20 cellular contexts compared by ENCODE assay signal in genomic region chr15:81317642-81318017, GRCh38. TPM values are rescaled to one million over a fixed set of nuclear protein-coding genes. Genes with fewer than 3 reads are reported as not detected.
DNase-seq lines count a peak whose midpoint lies in the region; ATAC-seq, FAIRE-seq and TF ChIP-seq lines count a peak whose summit lies in the region.
"Had no signal": no experiment of that assay in that cellular context is flagged by ENCODE, and none has a peak within 500 bp of the region (broad histone marks: within the 10 kb centered on the region; RNA-seq: fewer than 3 reads in every experiment).

No MANE protein-coding gene starts in this region.

- H3K4me3 ChIP-seq in liver (ENCODE audit: low read depth in 1 of 3, low read length in 3 of 3) = no peak overlapping the region
- H3K4me3 ChIP-seq in HepG2 (replicated peaks in 1 of 3; ENCODE audit: insufficient read depth in 1 of 3, low read depth in 2 of 3, low read length in 3 of 3) = no peak overlapping the region
- peak overlapping the region; percentile 54 for H3K4me3 ChIP-seq in OCI-LY7 (ENCODE audit: low read depth, low read length, poor library complexity, severe bottlenecking)
- H3K4me3 ChIP-seq in right lobe of liver = no peak overlapping the region
- H3K4me3 ChIP-seq: GM23248, K562 had no signal

- CTCF ChIA-PET in HepG2 (lab: Yijun Ruan, JAX; ENCODE audit: low intra/inter-chr PET ratio, low total read pairs) = no interaction called here
- CTCF ChIA-PET in OCI-LY7 (lab: Charles Lee; ENCODE audit: unreplicated experiment) = interaction anchor here (1.0 to 1.4 kb wide), 3 partner anchors 10 to 22 kb away, joined by 3 read pairs; no protein-coding TSS in a partner anchor

- DNase-seq in HepG2 (ENCODE audit: low spot score) (no peak), OCI-LY7 (ENCODE audit: low spot score) (no peak), right lobe of liver (no peak), NCI-H2171 (lab: John Stamatoyannopoulos, UW) (no peak), CD1c-positive myeloid dendritic cell (ENCODE audit: extremely low spot score) (no peak)
- DNase-seq: AML-193, DMS153, GM23248, NCI-H1048, NCI-H146, NCI-H226, NCI-H526 treated with DMSO at 0.1 percent for 48 hours, SHP77 had no signal

- TF ChIP-seq RAD21 in liver (IDR thresholded peaks at IDR 0.05) (no peak), HepG2 (CRISPR knock-in tag; IDR thresholded peaks at IDR 0.05) (no peak)

- POLR2A ChIA-PET in HepG2 (lab: Yijun Ruan, JAX) (no interaction called here), OCI-LY7 (lab: Charles Lee) (interaction anchor here (1.0 to 1.3 kb wide), 3 partner anchors 16 to 25 kb away, joined by 3 to 6 read pairs (median 4); no protein-coding TSS in a partner anchor)

- H3K9me2 ChIP-seq in OCI-LY7 (ENCODE audit: insufficient read depth, low read length) = no peaks in the 10 kb centered on the region

- H3K27ac ChIP-seq in liver (ENCODE audit: low read depth in 1 of 2, low read length in 2 of 2) (no peak overlapping the region), HepG2 (ENCODE audit: extremely low read length, insufficient read depth, low read length) (no peak overlapping the region), OCI-LY7 (ENCODE audit: low read depth, low read length, poor library complexity, severe bottlenecking) (peak overlapping the region; percentile 92), right lobe of liver (peak overlapping the region in 2 of 3 donors; percentile 21 to 24)
- H3K27ac ChIP-seq: GM23248 had no signal

- no peak for TF ChIP-seq EP300 in HepG2 (IDR thresholded peaks at IDR 0.05; ENCODE audit: low read depth in 2 of 2, low read length in 2 of 2)
- TF ChIP-seq EP300 in HepG2 (CRISPR knock-in tag; IDR thresholded peaks at IDR 0.05; ENCODE audit: borderline replicate concordance) = no peak

- in situ Hi-C loops in HepG2 (cut with HindIII; ENCODE audit: extremely low pct_ligation_motif_present, low pct_unique_long_range_greater_than_20kb) = no loop called here

- H3K4me1 ChIP-seq in liver (ENCODE audit: control insufficient read depth in 4 of 4, insufficient read depth in 4 of 4, low read length in 3 of 4) (peaks cover 2 to 27% (median 22%) of the 10 kb centered on the region in 4 donors), HepG2 (ENCODE audit: insufficient read depth, low read length) (peaks cover 6% of the 10 kb centered on the region), OCI-LY7 (ENCODE audit: insufficient read depth, low read length, poor library complexity, severe bottlenecking) (peaks cover 66% of the 10 kb centered on the region), right lobe of liver (peaks cover 0 to 30% (median 14%) of the 10 kb centered on the region in 4 donors)

- 48% methylated on average over 6 of the region's 6 CpGs for WGBS in liver
- WGBS in HepG2 (ENCODE audit: low lambda C conversion rate) = 93% methylated on average over 5 of the region's 6 CpGs
- WGBS in right lobe of liver (ENCODE audit: insufficient coverage, low coverage, low lambda C conversion rate, missing lambda C conversion rate) = 27% methylated on average over 3 of the region's 6 CpGs

- H3K4me2 ChIP-seq in HepG2 (ENCODE audit: low read depth, low read length) = no peak overlapping the region
- H3K4me2 ChIP-seq in OCI-LY7 (ENCODE audit: low read length) = peak overlapping the region; percentile 83

- no TSS peak for BruUV-seq in HepG2 (replicated peaks; lab: Mats Ljungman, UMichigan)
- BruUV-seq in OCI-LY7 (replicated peaks; lab: Mats Ljungman, UMichigan) = no TSS peak

- no peaks in the 10 kb centered on the region for H3K9me3 ChIP-seq in liver (ENCODE audit: control insufficient read depth in 4 of 4, low read length in 3 of 4)
- no peaks in the 10 kb centered on the region for H3K9me3 ChIP-seq in HepG2 (ENCODE audit: low read length)
- no peaks in the 10 kb centered on the region for H3K9me3 ChIP-seq in OCI-LY7 (ENCODE audit: low read length)
- H3K9me3 ChIP-seq in right lobe of liver = no peaks in the 10 kb centered on the region

- ATAC-seq in HepG2 (no peak), right lobe of liver (peak; percentile 28 to 72 (median 60)), GM21381 (IDR thresholded peaks at IDR 0.05; ENCODE audit: unreplicated experiment) (no peak), GM21447 (IDR thresholded peaks at IDR 0.05; ENCODE audit: unreplicated experiment) (no peak)
- ATAC-seq: K562, SK-N-SH treated with all-trans-retinoic acid at 6 μM for 48 hours had no signal

- H4K20me1 ChIP-seq in HepG2 (ENCODE audit: insufficient read depth, low read length) (no peaks in the 10 kb centered on the region), OCI-LY7 (ENCODE audit: insufficient read depth, low read length) (0 out of 2 replicates have a peak, but pooled peaks cover 3% of the 10 kb centered on the region)

- TF ChIP-seq CTCF in liver (IDR thresholded peaks at IDR 0.05; ENCODE audit: low read depth, low read length, missing input control) (no peak), HepG2 (CRISPR knock-in tag; IDR thresholded peaks at IDR 0.05) (no peak), OCI-LY7 (conservative IDR thresholded peaks at IDR 0.05; ENCODE audit: low read length) (no peak), right lobe of liver (IDR thresholded peaks at IDR 0.05) (no peak)

- H3K79me2 ChIP-seq in HepG2 (ENCODE audit: insufficient read depth, low read length) = no peaks in the 10 kb centered on the region
- H3K79me2 ChIP-seq in OCI-LY7 (ENCODE audit: insufficient read depth, low read depth, low read length) = no peaks in the 10 kb centered on the region

- FAIRE-seq in HepG2 (lab: Jason Lieb, UNC) = no peak
- FAIRE-seq: GM12891, HTR-8/SVneo, K562 had no signal

- H3K27me3 ChIP-seq in liver (ENCODE audit: control insufficient read depth in 4 of 4, insufficient read depth in 4 of 4, low read length in 3 of 4) (no peaks in the 10 kb centered on the region), HepG2 (ENCODE audit: control insufficient read depth in 1 of 2, insufficient read depth in 2 of 2, low read length in 2 of 2) (no peaks in the 10 kb centered on the region), right lobe of liver (no peaks in the 10 kb centered on the region)

- intact Hi-C loops in HepG2 (cut with micrococcal nuclease; ENCODE audit: unreplicated experiment) (no loop called here), OCI-LY7 (cut with micrococcal nuclease; ENCODE audit: unreplicated experiment) (loop anchor here (1.0 to 2.0 kb wide), 2 partner anchors 20 to 25 kb away; no protein-coding TSS in a partner anchor), right lobe of liver (cut with DNase I) (no loop called here)

- no peak overlapping the region for H3K9ac ChIP-seq in liver (ENCODE audit: low read depth in 1 of 2, low read length in 2 of 2)
- H3K9ac ChIP-seq in HepG2 (ENCODE audit: insufficient read depth, low read depth, low read length) = no peak overlapping the region
- H3K9ac ChIP-seq: GM23248 had no signal

- H2AFZ ChIP-seq in HepG2 (ENCODE audit: low read length) (no peak overlapping the region), OCI-LY7 (ENCODE audit: low read length) (no peak overlapping the region)
- H2AFZ ChIP-seq: GM23248 had no signal

- TF ChIP-seq POLR2A in HepG2 (IDR thresholded peaks at IDR 0.05; ENCODE audit: insufficient read depth in 1 of 2, low read depth in 2 of 2, low read length in 2 of 2) = no peak
- no peak for TF ChIP-seq POLR2A in right lobe of liver (IDR thresholded peaks at IDR 0.05)

- peaks cover 10 to 64% (median 47%) of the 10 kb centered on the region in 4 donors for H3K36me3 ChIP-seq in liver (ENCODE audit: control insufficient read depth in 4 of 4, insufficient read depth in 3 of 4, low read depth in 1 of 4, low read length in 3 of 4)
- peaks cover 0 to 14% of the 10 kb centered on the region in 2 experiments; a peak in 3 of 5 replicates for H3K36me3 ChIP-seq in HepG2 (replicated peaks in 1 of 2; ENCODE audit: control insufficient read depth in 1 of 2, insufficient read depth in 2 of 2, low read length in 2 of 2)
- peaks cover 64% of the 10 kb centered on the region for H3K36me3 ChIP-seq in OCI-LY7 (ENCODE audit: insufficient read depth, low read length)
- peaks cover 0 to 88% (median 30%) of the 10 kb centered on the region in 4 donors for H3K36me3 ChIP-seq in right lobe of liver

RNA-seq across cellular contexts. Expression of gene STARD5, which starts 6.3 kb away (rescaled TPM):
- total RNA-seq in liver (10 to 100 TPM in 1 of 2 donors, 1 to 10 TPM in 1; 1.1 to 45.3 TPM), HepG2 (2016; rRNA removed; fragmentation: Illumina TruSeq; extraction: Trizol) (1.6 and 3.1 TPM in 2 replicates), OCI-LY7 (2022) (6.5 and 8.3 TPM in 2 replicates), right lobe of liver (10 to 100 TPM; 16.4 to 49.9 (median 19.7) TPM)
- polyA plus RNA-seq in liver (10 to 100 TPM; 26.1 to 47.0 TPM), HepG2 (2011; rRNA removed) (3.5 TPM in 2 replicates)
- total RNA-seq in HepG2 (2016; cell fraction: cytosol; rRNA removed; fragmentation: Illumina TruSeq; extraction: Trizol; ENCODE audit: low read depth) = 1.0 and 1.6 TPM in 2 replicates
- 0.79 and 2.3 TPM in 2 replicates for total RNA-seq in HepG2 (2016; cell fraction: insoluble cytoplasmic fraction; rRNA removed; fragmentation: Illumina TruSeq; extraction: Trizol)
- 1.0 and 1.2 TPM in 2 replicates for total RNA-seq in HepG2 (2016; cell fraction: membrane; rRNA removed; fragmentation: Illumina TruSeq; extraction: Trizol)
- 3.9 and 5.4 TPM in 2 replicates for total RNA-seq in HepG2 (2016; cell fraction: nucleus; rRNA removed; fragmentation: Illumina TruSeq; extraction: Trizol)
- 2.2 and 2.3 TPM in 2 replicates for polyA plus RNA-seq in HepG2 (2011; cell fraction: cytosol; rRNA removed)
- 13.0 and 14.0 TPM in 2 replicates for polyA plus RNA-seq in HepG2 (2011; cell fraction: nucleus; rRNA removed)
- polyA plus RNA-seq in HepG2 (2012) = 0.79 and 0.84 TPM in 2 replicates
- polyA plus RNA-seq in HepG2 (2016; cell fraction: cytosol; fragmentation: Illumina TruSeq; extraction: Trizol; ENCODE audit: low read depth) = 0.96 and 0.98 TPM in 2 replicates
- 1.8 and 2.1 TPM in 2 replicates for polyA plus RNA-seq in HepG2 (2016; cell fraction: insoluble cytoplasmic fraction; fragmentation: Illumina TruSeq; extraction: Trizol; ENCODE audit: low read depth)
- 1.00 and 1.8 TPM in 2 replicates for polyA plus RNA-seq in HepG2 (2016; cell fraction: membrane; fragmentation: Illumina TruSeq; extraction: Trizol; ENCODE audit: low read depth)
- polyA plus RNA-seq in HepG2 (2016; cell fraction: nucleus; fragmentation: Illumina TruSeq; extraction: Trizol; ENCODE audit: insufficient read depth, low read depth) = 6.1 and 6.6 TPM in 2 replicates
- polyA minus RNA-seq in HepG2 (2011; rRNA and poly(A)+ RNA removed; ENCODE audit: low replicate concordance) = 2.2 and 3.7 TPM in 2 replicates
- polyA minus RNA-seq in HepG2 (2011; cell fraction: cytosol; rRNA and poly(A)+ RNA removed) = 0.40 and 0.70 TPM in 2 replicates
- polyA minus RNA-seq in HepG2 (2011; cell fraction: nucleus; rRNA and poly(A)+ RNA removed) = 13.5 and 14.9 TPM in 2 replicates
- 12.4 and 20.3 TPM in 2 replicates for total RNA-seq in OCI-LY7 (2014; rRNA removed; shearing (Covaris generic))

RNA-seq across cellular contexts. Expression of gene TMC3, which starts 56.4 kb away (rescaled TPM):
- not detected for total RNA-seq in liver
- polyA plus RNA-seq in liver = under 1 TPM; 0.02 to 0.13 TPM
- total RNA-seq in HepG2 (2016; rRNA removed; fragmentation: Illumina TruSeq; extraction: Trizol) = not detected in 2 replicates
- not detected in 2 replicates for total RNA-seq in HepG2 (2016; cell fraction: cytosol; rRNA removed; fragmentation: Illumina TruSeq; extraction: Trizol; ENCODE audit: low read depth)
- not detected in 2 replicates for total RNA-seq in HepG2 (2016; cell fraction: insoluble cytoplasmic fraction; rRNA removed; fragmentation: Illumina TruSeq; extraction: Trizol)
- not detected in 2 replicates for total RNA-seq in HepG2 (2016; cell fraction: membrane; rRNA removed; fragmentation: Illumina TruSeq; extraction: Trizol)
- not detected in 2 replicates for total RNA-seq in HepG2 (2016; cell fraction: nucleus; rRNA removed; fragmentation: Illumina TruSeq; extraction: Trizol)
- polyA plus RNA-seq in HepG2 (2011; rRNA removed) = not detected in 2 replicates
- polyA plus RNA-seq in HepG2 (2011; cell fraction: cytosol; rRNA removed) = not detected in 2 replicates
- not detected in 2 replicates for polyA plus RNA-seq in HepG2 (2011; cell fraction: nucleus; rRNA removed)
- not detected in 2 replicates for polyA plus RNA-seq in HepG2 (2012)
- not detected in 2 replicates for polyA plus RNA-seq in HepG2 (2016; cell fraction: cytosol; fragmentation: Illumina TruSeq; extraction: Trizol; ENCODE audit: low read depth)
- polyA plus RNA-seq in HepG2 (2016; cell fraction: insoluble cytoplasmic fraction; fragmentation: Illumina TruSeq; extraction: Trizol; ENCODE audit: low read depth) = not detected in 2 replicates
- polyA plus RNA-seq in HepG2 (2016; cell fraction: membrane; fragmentation: Illumina TruSeq; extraction: Trizol; ENCODE audit: low read depth) = not detected in 2 replicates
- polyA plus RNA-seq in HepG2 (2016; cell fraction: nucleus; fragmentation: Illumina TruSeq; extraction: Trizol; ENCODE audit: insufficient read depth, low read depth) = not detected in 2 replicates
- not detected in 2 replicates for polyA minus RNA-seq in HepG2 (2011; rRNA and poly(A)+ RNA removed; ENCODE audit: low replicate concordance)
- not detected in 2 replicates for polyA minus RNA-seq in HepG2 (2011; cell fraction: cytosol; rRNA and poly(A)+ RNA removed)
- polyA minus RNA-seq in HepG2 (2011; cell fraction: nucleus; rRNA and poly(A)+ RNA removed) = not detected in 2 replicates
- total RNA-seq in OCI-LY7 (2014; rRNA removed; shearing (Covaris generic)) = not detected in 2 replicates
- total RNA-seq in OCI-LY7 (2022) = not detected in 2 replicates
- under 1 TPM in 1 of 6 experiments, not detected in 5; 0.11 TPM for total RNA-seq in right lobe of liver
- total RNA-seq: GM23248, K562 had no signal
- polyA plus RNA-seq: GM23248 had no signal

Comparison
In these comparisons a context has a peak if more than half of its experiments do, and no peak if none do; other contexts are left out.
1. H3K27ac ChIP-seq: peak in OCI-LY7 (single experiment) and right lobe of liver (2 of 3); none in liver (0 of 2) and HepG2 (single experiment).
2. ATAC-seq: peak in right lobe of liver (4 of 4); none in HepG2 (single experiment), GM21381 (single experiment) and GM21447 (single experiment).